In the genomic region with DNA sequence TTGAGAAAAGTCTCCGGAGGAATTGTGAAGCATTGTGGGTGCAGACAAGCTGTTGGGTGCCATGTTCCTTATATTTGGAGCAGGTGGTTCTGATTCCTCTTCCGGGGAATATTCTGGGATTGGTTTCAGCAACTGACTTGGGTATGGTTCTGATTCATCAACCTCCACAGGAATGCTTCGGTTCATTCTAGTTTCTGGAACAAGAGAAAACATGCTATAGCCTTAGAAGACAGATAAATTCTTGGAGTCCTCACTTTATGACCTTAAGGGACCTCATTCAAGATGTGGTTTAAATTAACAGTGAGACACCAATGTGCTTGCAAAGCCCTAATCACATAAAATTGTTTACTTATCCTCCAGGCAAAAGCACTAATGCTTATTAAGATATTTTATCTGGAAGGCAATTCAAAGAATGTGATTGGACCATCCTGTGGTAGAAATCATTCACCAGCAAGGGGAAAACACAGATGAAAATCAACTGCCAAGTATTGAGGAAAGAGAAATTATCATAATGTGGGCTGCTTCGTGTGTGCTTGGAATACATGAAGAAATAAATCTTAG, we compare ENCODE assay signal across 9 cellular contexts. TPM values are rescaled to one million over a fixed set of nuclear protein-coding genes. Genes with fewer than 3 reads are reported as not detected.
A peak's percentile ranks its signal among the peaks of the same experiment; 100 is the strongest.
DNase-seq lines count a peak whose midpoint lies in the region; ATAC-seq, FAIRE-seq and TF ChIP-seq lines count a peak whose summit lies in the region.
"Had no signal": no experiment of that assay in that cellular context is flagged by ENCODE, and none has a peak within 500 bp of the region (broad histone marks: within the 10 kb centered on the region; RNA-seq: fewer than 3 reads in every experiment).

No MANE protein-coding gene starts in this region.

- intact Hi-C loops in HCT116 (cut with micrococcal nuclease): loop anchor here (1.0 kb wide), 1 partner anchor 109 kb away; the partner anchor contains the start of gene REV3L
- intact Hi-C loops in HepG2 (cut with micrococcal nuclease; ENCODE audit: unreplicated experiment): loop anchor here (1.0 to 5.0 kb wide), 3 partner anchors 13 to 110 kb away; partner anchors contain the start of genes REV3L and TRAF3IP2
- intact Hi-C loops in tibial artery (cut with DNase I; ENCODE audit: low total_unique reads): no loop called here
- intact Hi-C loops in A673 (cut with micrococcal nuclease; ENCODE audit: unreplicated experiment): no loop called here

- no peak for DNase-seq in HCT116 (ENCODE audit: low read depth, low spot score)
- no peak for DNase-seq in HepG2 (ENCODE audit: low spot score)
- DNase-seq in tibial artery: no peak
- DNase-seq in A673 (ENCODE audit: low spot score): no peak
- no peak for DNase-seq in NCI-H1092 treated with DMSO at 0.1 percent for 48 hours (lab: John Stamatoyannopoulos, UW)
- DNase-seq in Karpas-422: no peak
- no peak for DNase-seq in DMS 273 treated with DMSO at 0.1 percent for 48 hours (lab: John Stamatoyannopoulos, UW)
- DNase-seq: activated CD4-positive, alpha-beta T cell treated with anti-CD3 and anti-CD28 coated beads, Interleukin-2, amount 10 ng/mL, durations not matched to agents 7 days and 5 days had no signal

- H3K4me2 ChIP-seq in HCT116 (ENCODE audit: low read length) (peak overlapping the region; percentile 78), HepG2 (ENCODE audit: low read depth, low read length) (peak overlapping the region; percentile 19; the same call in 1 of the 2 replicates), Karpas-422 (ENCODE audit: low read depth, low read length, poor library complexity, severe bottlenecking) (no peak overlapping the region)

- H3K4me3 Mint-ChIP-seq in brain: peak overlapping the region in 2 of 5 experiments; percentile 13 to 27
- H3K4me3 Mint-ChIP-seq: activated CD4-positive, alpha-beta T cell treated with anti-CD3 and anti-CD28 coated beads, Interleukin-2, amount 10 ng/mL, durations not matched to agents 7 days and 5 days had no signal

- H4K20me1 ChIP-seq in HCT116 (ENCODE audit: insufficient read depth) (no peaks in the 10 kb centered on the region), HepG2 (ENCODE audit: insufficient read depth, low read length) (no peaks in the 10 kb centered on the region), Karpas-422 (ENCODE audit: insufficient read depth, low read depth, low read length) (no peaks in the 10 kb centered on the region)

- in situ Hi-C loops in HepG2 (cut with HindIII; ENCODE audit: extremely low pct_ligation_motif_present, low pct_unique_long_range_greater_than_20kb): no loop called here

- TF ChIP-seq RAD21 in HCT116 (IDR thresholded peaks at IDR 0.05; ENCODE audit: low read depth) (no peak), HepG2 (CRISPR knock-in tag; IDR thresholded peaks at IDR 0.05) (no peak)

- FAIRE-seq in HepG2 (lab: Jason Lieb, UNC): no peak

- POLR2A ChIA-PET in HCT116 (lab: Charles Lee): interaction anchor here (1.0 kb wide), 1 partner anchor 14 kb away, joined by 4 read pairs; the partner anchor contains the start of gene TRAF3IP2
- POLR2A ChIA-PET in HepG2 (lab: Yijun Ruan, JAX): interaction anchor here (0.8 to 1.5 kb wide), 5 partner anchors 8 to 108 kb away, joined by 3 to 5 read pairs (median 3); partner anchors contain the start of gene TRAF3IP2
- POLR2A ChIA-PET in A673 (lab: Charles Lee; ENCODE audit: low non-redundant PET): no interaction called here

- H3K9me3 ChIP-seq in HCT116 (ENCODE audit: control insufficient read depth in 1 of 2, insufficient read depth in 1 of 2, low read depth in 1 of 2, low read length in 2 of 2) (no peaks in the 10 kb centered on the region), HepG2 (ENCODE audit: low read length) (no peaks in the 10 kb centered on the region), tibial artery (no peaks in the 10 kb centered on the region), A673 (ENCODE audit: low read depth, low read length, poor library complexity, severe bottlenecking) (no peaks in the 10 kb centered on the region), Karpas-422 (ENCODE audit: low read length) (no peaks in the 10 kb centered on the region)

- peaks cover 57% of the 10 kb centered on the region for H3K4me1 Mint-ChIP-seq in brain

- peak overlapping the region; percentile 68 for H3K27ac ChIP-seq in HCT116 (ENCODE audit: low read depth, low read length)
- H3K27ac ChIP-seq in HepG2 (ENCODE audit: extremely low read length, insufficient read depth, low read length): no peak overlapping the region
- peak overlapping the region; percentile 84 to 85 for H3K27ac ChIP-seq in tibial artery
- no peak overlapping the region for H3K27ac ChIP-seq in A673 (ENCODE audit: low read depth, low read length, poor library complexity, severe bottlenecking)
- no peak overlapping the region for H3K27ac ChIP-seq in Karpas-422 (ENCODE audit: low read length)

- H3K79me2 ChIP-seq in HCT116 (ENCODE audit: insufficient read depth, low read length) (peaks cover 3% of the 10 kb centered on the region; the same call in 1 of the 2 replicates), HepG2 (ENCODE audit: insufficient read depth, low read length) (no peaks in the 10 kb centered on the region), Karpas-422 (ENCODE audit: low read length) (peaks cover 71% of the 10 kb centered on the region)

- no peak for TF ChIP-seq CTCF in HCT116 (IDR thresholded peaks at IDR 0.05 in 2 of 3, conservative IDR thresholded peaks at IDR 0.05 in 1 of 3; ENCODE audit: borderline replicate concordance in 1 of 3, insufficient read depth in 1 of 3, low read depth in 2 of 3, low read length in 2 of 3)
- no peak for TF ChIP-seq CTCF in brain (conservative IDR thresholded peaks at IDR 0.05)
- no peak for TF ChIP-seq CTCF in HepG2 (CRISPR knock-in tag; IDR thresholded peaks at IDR 0.05)
- TF ChIP-seq CTCF in tibial artery (IDR thresholded peaks at IDR 0.05): no peak
- TF ChIP-seq CTCF in A673 (conservative IDR thresholded peaks at IDR 0.05; ENCODE audit: low read depth, low read length): no peak

- H3K36me3 Mint-ChIP-seq in brain: no peaks in the 10 kb centered on the region

- no TSS peak for BruUV-seq in HCT116 (replicated peaks; lab: Mats Ljungman, UMichigan)
- BruUV-seq in HepG2 (replicated peaks; lab: Mats Ljungman, UMichigan): no TSS peak
- BruUV-seq in A673 (replicated peaks; lab: Mats Ljungman, UMichigan): no TSS peak

- peak overlapping the region; percentile 42 to 90 (median 85) for H3K27ac Mint-ChIP-seq in brain
- H3K27ac Mint-ChIP-seq: activated CD4-positive, alpha-beta T cell treated with anti-CD3 and anti-CD28 coated beads, Interleukin-2, amount 10 ng/mL, durations not matched to agents 7 days and 5 days had no signal

- H2AFZ ChIP-seq in HCT116 (ENCODE audit: low read depth, low read length, poor library complexity, severe bottlenecking): no peak overlapping the region
- H2AFZ ChIP-seq in HepG2 (ENCODE audit: low read length): no peak overlapping the region
- H2AFZ ChIP-seq in Karpas-422 (ENCODE audit: low read length): no peak overlapping the region

- H3K27me3 Mint-ChIP-seq in brain: no peaks in the 10 kb centered on the region
- H3K27me3 Mint-ChIP-seq: activated CD4-positive, alpha-beta T cell treated with anti-CD3 and anti-CD28 coated beads, Interleukin-2, amount 10 ng/mL, durations not matched to agents 7 days and 5 days had no signal

- H3K9ac ChIP-seq in HCT116 (ENCODE audit: low read length) (peak overlapping the region; percentile 55), HepG2 (ENCODE audit: insufficient read depth, low read depth, low read length) (no peak overlapping the region), Karpas-422 (ENCODE audit: low read length) (no peak overlapping the region)

- ATAC-seq in HCT116 (no peak), HepG2 (no peak)

- no peak for TF ChIP-seq EP300 in HepG2 (IDR thresholded peaks at IDR 0.05; ENCODE audit: low read depth in 2 of 2, low read length in 2 of 2)
- TF ChIP-seq EP300 in HepG2 (CRISPR knock-in tag; IDR thresholded peaks at IDR 0.05; ENCODE audit: borderline replicate concordance): no peak

- H3K9me2 ChIP-seq in HCT116 (ENCODE audit: insufficient read depth) (no peaks in the 10 kb centered on the region), Karpas-422 (replicated peaks; ENCODE audit: insufficient read depth, low read length) (no peaks in the 10 kb centered on the region)

- 76% methylated on average over 4 of the region's 4 CpGs for WGBS in HepG2 (ENCODE audit: low lambda C conversion rate)

- no peak for TF ChIP-seq POLR2A in HCT116 (IDR thresholded peaks at IDR 0.05; ENCODE audit: borderline replicate concordance, extremely low read depth, insufficient read depth, insufficient read length)
- TF ChIP-seq POLR2A in HepG2 (IDR thresholded peaks at IDR 0.05; ENCODE audit: insufficient read depth in 1 of 2, low read depth in 2 of 2, low read length in 2 of 2): no peak

- H3K4me3 ChIP-seq in HCT116 (replicated peaks in 1 of 2; ENCODE audit: low read depth in 1 of 2, low read length in 2 of 2) (peak overlapping the region in 1 of 2 experiments; percentile 25; a peak in 1 of 4 replicates), HepG2 (replicated peaks in 1 of 3; ENCODE audit: insufficient read depth in 1 of 3, low read depth in 2 of 3, low read length in 3 of 3) (0 out of 6 replicates have a peak overlapping the region, but pooled peaks of 1 of the 3 experiments have one; percentile 5), tibial artery (no peak overlapping the region), A673 (ENCODE audit: low read depth, low read length, poor library complexity, severe bottlenecking) (no peak overlapping the region), Karpas-422 (ENCODE audit: low read length) (no peak overlapping the region)

- no peaks in the 10 kb centered on the region for H3K9me3 Mint-ChIP-seq in brain
- H3K9me3 Mint-ChIP-seq: activated CD4-positive, alpha-beta T cell treated with anti-CD3 and anti-CD28 coated beads, Interleukin-2, amount 10 ng/mL, durations not matched to agents 7 days and 5 days had no signal

- CTCF ChIA-PET in HCT116 (lab: Charles Lee) (no interaction called here), HepG2 (lab: Yijun Ruan, JAX; ENCODE audit: low intra/inter-chr PET ratio, low total read pairs) (no interaction called here), A673 (lab: Charles Lee) (no interaction called here)

- no peaks in the 10 kb centered on the region for H3K27me3 ChIP-seq in HCT116 (ENCODE audit: insufficient read depth, low read length)
- H3K27me3 ChIP-seq in HepG2 (ENCODE audit: control insufficient read depth in 1 of 2, insufficient read depth in 2 of 2, low read length in 2 of 2): no peaks in the 10 kb centered on the region
- H3K27me3 ChIP-seq in tibial artery: no peaks in the 10 kb centered on the region
- no peaks in the 10 kb centered on the region for H3K27me3 ChIP-seq in A673 (replicated peaks; ENCODE audit: insufficient read depth, low read depth, low read length, poor library complexity)
- H3K27me3 ChIP-seq in Karpas-422 (ENCODE audit: low read length): no peaks in the 10 kb centered on the region

- H3K36me3 ChIP-seq in HCT116 (ENCODE audit: control insufficient read depth in 1 of 2, insufficient read depth in 2 of 2, low read length in 2 of 2): peaks cover 0 to 3% of the 10 kb centered on the region in 2 experiments; a peak in 1 of 4 replicates
- peaks cover 0 to 1% of the 10 kb centered on the region in 2 experiments; a peak in 1 of 5 replicates for H3K36me3 ChIP-seq in HepG2 (replicated peaks in 1 of 2; ENCODE audit: control insufficient read depth in 1 of 2, insufficient read depth in 2 of 2, low read length in 2 of 2)
- no peaks in the 10 kb centered on the region for H3K36me3 ChIP-seq in tibial artery
- no peaks in the 10 kb centered on the region for H3K36me3 ChIP-seq in A673 (ENCODE audit: insufficient read depth, low read length, poor library complexity, severe bottlenecking)
- peaks cover 31% of the 10 kb centered on the region; the same call in 1 of the 2 replicates for H3K36me3 ChIP-seq in Karpas-422 (ENCODE audit: insufficient read depth, low read length)

- RAD21 ChIA-PET in HCT116 (lab: Charles Lee; ENCODE audit: low non-redundant PET in 1 of 2, low total read pairs in 2 of 2, uncharacterized antibody in 2 of 2, unreplicated experiment in 2 of 2): no interaction called here

- H3K4me1 ChIP-seq in HCT116 (ENCODE audit: control insufficient read depth in 1 of 2, insufficient read depth in 2 of 2, low read length in 2 of 2) (peaks cover 44 to 56% of the 10 kb centered on the region in 2 experiments), HepG2 (ENCODE audit: insufficient read depth, low read length) (peaks cover 43% of the 10 kb centered on the region), tibial artery (peaks cover 0 to 79% (median 59%) of the 10 kb centered on the region in 4 donors), A673 (ENCODE audit: insufficient read depth, low read length, poor library complexity, severe bottlenecking) (peaks cover 20% of the 10 kb centered on the region), Karpas-422 (ENCODE audit: low read length) (no peaks in the 10 kb centered on the region)

RNA-seq across cellular contexts. Expression of gene TRAF3IP2, which starts 13.7 kb away (rescaled TPM):
- total RNA-seq in HCT116 (2021; ENCODE audit: unreplicated experiment) (22.3 TPM), HepG2 (2016; rRNA removed; fragmentation: Illumina TruSeq; extraction: Trizol) (7.2 and 8.1 TPM in 2 replicates), A673 (2021) (7.8 and 9.8 TPM in 2 replicates)
- polyA plus RNA-seq in HCT116 (2012): 21.5 and 22.3 TPM in 2 replicates
- polyA plus RNA-seq in brain (ENCODE audit: insufficient read depth, low read depth, low replicate concordance) (102 TPM), HepG2 (2011; rRNA removed) (6.7 and 9.0 TPM in 2 replicates)
- 3.0 and 3.4 TPM in 2 replicates for total RNA-seq in HepG2 (2016; cell fraction: cytosol; rRNA removed; fragmentation: Illumina TruSeq; extraction: Trizol; ENCODE audit: low read depth)
- total RNA-seq in HepG2 (2016; cell fraction: insoluble cytoplasmic fraction; rRNA removed; fragmentation: Illumina TruSeq; extraction: Trizol): 6.7 and 7.7 TPM in 2 replicates
- 8.2 and 8.7 TPM in 2 replicates for total RNA-seq in HepG2 (2016; cell fraction: membrane; rRNA removed; fragmentation: Illumina TruSeq; extraction: Trizol)
- 4.9 and 7.7 TPM in 2 replicates for total RNA-seq in HepG2 (2016; cell fraction: nucleus; rRNA removed; fragmentation: Illumina TruSeq; extraction: Trizol)
- polyA plus RNA-seq in HepG2 (2011; cell fraction: cytosol; rRNA removed): 6.2 and 8.5 TPM in 2 replicates
- polyA plus RNA-seq in HepG2 (2011; cell fraction: nucleus; rRNA removed): 3.9 and 4.2 TPM in 2 replicates
- polyA plus RNA-seq in HepG2 (2012): 7.5 and 14.6 TPM in 2 replicates
- 2.9 and 3.1 TPM in 2 replicates for polyA plus RNA-seq in HepG2 (2016; cell fraction: cytosol; fragmentation: Illumina TruSeq; extraction: Trizol; ENCODE audit: low read depth)
- 7.0 and 10.0 TPM in 2 replicates for polyA plus RNA-seq in HepG2 (2016; cell fraction: insoluble cytoplasmic fraction; fragmentation: Illumina TruSeq; extraction: Trizol; ENCODE audit: low read depth)
- polyA plus RNA-seq in HepG2 (2016; cell fraction: membrane; fragmentation: Illumina TruSeq; extraction: Trizol; ENCODE audit: low read depth): 5.9 and 7.5 TPM in 2 replicates
- 4.2 and 6.1 TPM in 2 replicates for polyA plus RNA-seq in HepG2 (2016; cell fraction: nucleus; fragmentation: Illumina TruSeq; extraction: Trizol; ENCODE audit: insufficient read depth, low read depth)
- 22.7 and 33.3 TPM in 2 replicates for polyA minus RNA-seq in HepG2 (2011; rRNA and poly(A)+ RNA removed; ENCODE audit: low replicate concordance)
- polyA minus RNA-seq in HepG2 (2011; cell fraction: cytosol; rRNA and poly(A)+ RNA removed): 5.7 and 6.9 TPM in 2 replicates
- polyA minus RNA-seq in HepG2 (2011; cell fraction: nucleus; rRNA and poly(A)+ RNA removed): 5.8 TPM in 2 replicates
- 51.2 and 55.5 TPM in 2 replicates for total RNA-seq in Karpas-422 (2014; rRNA removed; shearing (Covaris generic); ENCODE audit: low replicate concordance)

Comparison
In these comparisons a context has a peak if more than half of its experiments do, and no peak if none do; other contexts are left out.
1. H3K27ac ChIP-seq: peak in HCT116 (single experiment) and tibial artery (2 of 2); none in HepG2 (single experiment), A673 (single experiment) and Karpas-422 (single experiment).
2. intact Hi-C loops: an anchor here in HCT116 (1.0 kb wide) and HepG2 (1.0 to 5.0 kb wide); none called in tibial artery and A673.